27 cellular contexts compared by ENCODE assay signal in the genomic region with DNA sequence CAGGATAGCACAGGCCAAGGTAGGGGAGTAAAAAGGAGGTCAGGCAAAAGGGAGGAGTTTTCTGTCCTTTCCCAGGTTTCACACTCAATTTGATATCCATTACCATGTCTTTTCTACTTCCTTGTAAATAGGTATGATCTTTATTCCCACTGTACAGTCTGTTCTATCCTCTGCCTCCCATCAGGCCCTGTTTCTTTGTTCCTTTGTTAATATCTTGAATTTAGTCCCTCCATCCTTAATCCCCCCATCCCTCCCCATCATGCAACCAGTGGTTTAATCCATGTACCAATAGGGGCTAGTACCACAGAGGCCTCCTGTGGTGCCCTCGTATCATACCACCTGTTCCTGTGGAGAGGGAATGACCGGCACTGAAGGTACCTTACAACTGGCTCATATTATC. TPM values are rescaled to one million over a fixed set of nuclear protein-coding genes. Genes with fewer than 3 reads are reported as not detected.
DNase-seq lines count a peak whose midpoint lies in the region; ATAC-seq, FAIRE-seq and TF ChIP-seq lines count a peak whose summit lies in the region.
"Had no signal": no experiment of that assay in that cellular context is flagged by ENCODE, and none has a peak within 500 bp of the region (broad histone marks: within the 10 kb centered on the region; RNA-seq: fewer than 3 reads in every experiment).

No MANE protein-coding gene starts in this region.

- H3K36me3 Mint-ChIP-seq in activated CD8-positive, alpha-beta T cell treated with anti-CD3 and anti-CD28 coated beads for 36 hours (ENCODE audit: low read depth), result peaks cover 27% of the 10 kb centered on the region
- peaks cover 54% of the 10 kb centered on the region for H3K36me3 Mint-ChIP-seq in activated CD8-positive, alpha-beta T cell treated with anti-CD3 and anti-CD28 coated beads, Interleukin-2, amount 10 ng/mL, durations not matched to agents 7 days and 5 days (ENCODE audit: low read depth)
- H3K36me3 Mint-ChIP-seq in Caco-2 (ENCODE audit: insufficient read depth, unreplicated experiment) (peaks cover 81% of the 10 kb centered on the region), astrocyte (ENCODE audit: low read depth, unreplicated experiment) (peaks cover 17% of the 10 kb centered on the region), neural progenitor cell (peaks cover 36% of the 10 kb centered on the region)
- H3K36me3 Mint-ChIP-seq: IgD-negative memory B cell had no signal

- H3K9ac ChIP-seq in astrocyte (ENCODE audit: low read length) (no peak overlapping the region), neural progenitor cell (no peak overlapping the region)

- H3K4me3 Mint-ChIP-seq in activated CD8-positive, alpha-beta T cell treated with anti-CD3 and anti-CD28 coated beads for 36 hours, result no peak overlapping the region
- H3K4me3 Mint-ChIP-seq in activated CD8-positive, alpha-beta T cell treated with anti-CD3 and anti-CD28 coated beads, Interleukin-2, amount 10 ng/mL, durations not matched to agents 7 days and 5 days, result no peak overlapping the region
- H3K4me3 Mint-ChIP-seq in Caco-2 (ENCODE audit: unreplicated experiment) (no peak overlapping the region), astrocyte (ENCODE audit: unreplicated experiment) (peak overlapping the region; percentile 34), neural progenitor cell (no peak overlapping the region)
- H3K4me3 Mint-ChIP-seq: B cell, GM23338, IgD-negative memory B cell, naive B cell had no signal

- no peak overlapping the region for H3K27ac ChIP-seq in astrocyte (ENCODE audit: low read depth, low read length)
- H3K27ac ChIP-seq in neural progenitor cell, result peak overlapping the region; percentile 29
- H3K27ac ChIP-seq in caudate nucleus (ENCODE audit: low read depth, low read length), result no peak overlapping the region
- H3K27ac ChIP-seq: gastroesophageal sphincter, SJCRH30, thyroid gland had no signal

- H3K4me2 ChIP-seq in astrocyte (ENCODE audit: low read length) (no peak overlapping the region), neural progenitor cell (no peak overlapping the region)
- H3K4me2 ChIP-seq: GM23338 had no signal

- TF ChIP-seq CTCF in activated CD8-positive, alpha-beta T cell treated with anti-CD3 and anti-CD28 coated beads for 36 hours (IDR thresholded peaks at IDR 0.05), result no peak
- no peak for TF ChIP-seq CTCF in Caco-2 (IDR thresholded peaks at IDR 0.05; ENCODE audit: insufficient read depth in 1 of 2, low read depth in 1 of 2, low read length in 1 of 2, severe bottlenecking in 1 of 2, unreplicated experiment in 1 of 2)
- no peak for TF ChIP-seq CTCF in astrocyte (IDR thresholded peaks at IDR 0.05; ENCODE audit: insufficient read depth, low read depth, low read length)
- no peak for TF ChIP-seq CTCF in neural progenitor cell (IDR thresholded peaks at IDR 0.05)

- H4K20me1 ChIP-seq in astrocyte (ENCODE audit: insufficient read depth, low read length) (no peaks in the 10 kb centered on the region), neural progenitor cell (ENCODE audit: low read depth) (no peaks in the 10 kb centered on the region)

- peak overlapping the region; percentile 2 for H3K27ac Mint-ChIP-seq in activated CD8-positive, alpha-beta T cell treated with anti-CD3 and anti-CD28 coated beads for 36 hours
- H3K27ac Mint-ChIP-seq in activated CD8-positive, alpha-beta T cell treated with anti-CD3 and anti-CD28 coated beads, Interleukin-2, amount 10 ng/mL, durations not matched to agents 7 days and 5 days, result no peak overlapping the region
- H3K27ac Mint-ChIP-seq in Caco-2 (ENCODE audit: unreplicated experiment) (no peak overlapping the region), astrocyte (ENCODE audit: unreplicated experiment) (no peak overlapping the region), neural progenitor cell (no peak overlapping the region)
- H3K27ac Mint-ChIP-seq: B cell, GM23338, IgD-negative memory B cell had no signal

- FAIRE-seq in astrocyte (lab: Jason Lieb, UNC), result no peak
- FAIRE-seq: bronchial epithelial cell, G401.6 had no signal

- no peak for DNase-seq in activated CD8-positive, alpha-beta T cell treated with anti-CD3 and anti-CD28 coated beads for 36 hours
- DNase-seq in activated CD8-positive, alpha-beta T cell treated with anti-CD3 and anti-CD28 coated beads, Interleukin-2, amount 10 ng/mL, durations not matched to agents 7 days and 5 days, result no peak
- DNase-seq in Caco-2 (no peak), astrocyte (ENCODE audit: low read depth) (no peak), neural progenitor cell (ENCODE audit: low spot score) (no peak), DMS79 (lab: John Stamatoyannopoulos, UW) (no peak), caudate nucleus (lab: John Stamatoyannopoulos, UW) (no peak)
- DNase-seq: activated CD4-positive, CD25-positive, alpha-beta regulatory T cell treated with anti-CD3 and anti-CD28 coated beads, Interleukin-2, amount 50 U/mL, for 72 hours; activated T-cell treated with anti-CD3 and anti-CD28 coated beads, Interleukin-2, amount 50 U/mL, for 48 hours; amniotic stem cell; cortex of kidney; DMS53; left ventricle myocardium superior; naive B cell; NCI-H1092 treated with DMSO at 0.1 percent for 48 hours; NCI-H1930; NCI-H69; SJCRH30; stomach; thyroid gland had no signal

- intact Hi-C loops in activated CD8-positive, alpha-beta T cell treated with anti-CD3 and anti-CD28 coated beads for 36 hours (cut with micrococcal nuclease), result no loop called here
- intact Hi-C loops in Caco-2 (cut with micrococcal nuclease; ENCODE audit: unreplicated experiment), result no loop called here

- peaks cover 6% of the 10 kb centered on the region for H3K79me2 ChIP-seq in astrocyte (ENCODE audit: insufficient read depth, low read length)
- peaks cover 8% of the 10 kb centered on the region for H3K79me2 ChIP-seq in neural progenitor cell (ENCODE audit: low read depth)

- no peak overlapping the region for H3K4me3 ChIP-seq in Caco-2 (ENCODE audit: low read depth, low read length)
- H3K4me3 ChIP-seq in astrocyte (ENCODE audit: insufficient read depth, low read depth, low read length), result no peak overlapping the region
- no peak overlapping the region for H3K4me3 ChIP-seq in neural progenitor cell
- H3K4me3 ChIP-seq: gastroesophageal sphincter, GM23338, SJCRH30, stomach, thyroid gland had no signal

- CTCF ChIA-PET in activated CD8-positive, alpha-beta T cell treated with anti-CD3 and anti-CD28 coated beads for 36 hours (lab: Charles Lee), result interaction anchor here (1.0 to 6.2 kb wide), 3 partner anchors 36 to 57 kb away, joined by 3 to 55 read pairs (median 20); no protein-coding TSS in a partner anchor
- CTCF ChIA-PET in activated CD8-positive, alpha-beta T cell treated with anti-CD3 and anti-CD28 coated beads, Interleukin-2, amount 10 ng/mL, durations not matched to agents 7 days and 5 days (lab: Charles Lee), result interaction anchor here (0.7 to 5.3 kb wide), 9 partner anchors 9 to 254 kb away, joined by 3 to 109 read pairs (median 4); no protein-coding TSS in a partner anchor
- CTCF ChIA-PET in Caco-2 (lab: Charles Lee), result no interaction called here

- no peaks in the 10 kb centered on the region for H3K9me3 Mint-ChIP-seq in activated CD8-positive, alpha-beta T cell treated with anti-CD3 and anti-CD28 coated beads for 36 hours
- no peaks in the 10 kb centered on the region for H3K9me3 Mint-ChIP-seq in activated CD8-positive, alpha-beta T cell treated with anti-CD3 and anti-CD28 coated beads, Interleukin-2, amount 10 ng/mL, durations not matched to agents 7 days and 5 days (ENCODE audit: insufficient read depth)
- no peaks in the 10 kb centered on the region for H3K9me3 Mint-ChIP-seq in Caco-2 (ENCODE audit: unreplicated experiment)
- H3K9me3 Mint-ChIP-seq in astrocyte (ENCODE audit: unreplicated experiment), result no peaks in the 10 kb centered on the region
- H3K9me3 Mint-ChIP-seq in neural progenitor cell, result no peaks in the 10 kb centered on the region
- H3K9me3 Mint-ChIP-seq: GM23338, IgD-negative memory B cell, naive B cell had no signal

- POLR2A ChIA-PET in activated CD8-positive, alpha-beta T cell treated with anti-CD3 and anti-CD28 coated beads for 36 hours (lab: Charles Lee), result no interaction called here
- POLR2A ChIA-PET in activated CD8-positive, alpha-beta T cell treated with anti-CD3 and anti-CD28 coated beads, Interleukin-2, amount 10 ng/mL, durations not matched to agents 7 days and 5 days (lab: Charles Lee), result interaction anchor here (1.0 kb wide), 1 partner anchor 19 kb away, joined by 3 read pairs; no protein-coding TSS in a partner anchor
- POLR2A ChIA-PET in Caco-2 (lab: Charles Lee), result no interaction called here

- H3K4me1 ChIP-seq in Caco-2, result no peaks in the 10 kb centered on the region
- H3K4me1 ChIP-seq in astrocyte (ENCODE audit: insufficient read depth, low read length), result peaks cover 6% of the 10 kb centered on the region
- H3K4me1 ChIP-seq in neural progenitor cell, result no peaks in the 10 kb centered on the region
- H3K4me1 ChIP-seq: SJCRH30 had no signal

- H3K36me3 ChIP-seq in Caco-2 (ENCODE audit: control insufficient read depth, insufficient read depth, low read length), result peaks cover 3% of the 10 kb centered on the region
- peaks cover 47% of the 10 kb centered on the region for H3K36me3 ChIP-seq in astrocyte (ENCODE audit: insufficient read depth, low read length)
- peaks cover 7% of the 10 kb centered on the region for H3K36me3 ChIP-seq in neural progenitor cell

- BruUV-seq in Caco-2 (replicated peaks; lab: Mats Ljungman, UMichigan), result TSS peak; percentile 10

- H3K9me3 ChIP-seq in Caco-2 (no peaks in the 10 kb centered on the region), astrocyte (ENCODE audit: insufficient read depth, low read depth, low read length) (no peaks in the 10 kb centered on the region), neural progenitor cell (ENCODE audit: low read depth) (no peaks in the 10 kb centered on the region)
- H3K9me3 ChIP-seq: gastroesophageal sphincter, SJCRH30, stomach, thyroid gland had no signal

- peaks cover 16% of the 10 kb centered on the region for H3K4me1 Mint-ChIP-seq in activated CD8-positive, alpha-beta T cell treated with anti-CD3 and anti-CD28 coated beads for 36 hours (ENCODE audit: low read depth)
- H3K4me1 Mint-ChIP-seq in activated CD8-positive, alpha-beta T cell treated with anti-CD3 and anti-CD28 coated beads, Interleukin-2, amount 10 ng/mL, durations not matched to agents 7 days and 5 days (ENCODE audit: low read depth), result peaks cover 26% of the 10 kb centered on the region
- H3K4me1 Mint-ChIP-seq in Caco-2 (ENCODE audit: low read depth, unreplicated experiment) (peaks cover 7% of the 10 kb centered on the region), astrocyte (ENCODE audit: low read depth, unreplicated experiment) (no peaks in the 10 kb centered on the region), neural progenitor cell (peaks cover 16% of the 10 kb centered on the region)
- H3K4me1 Mint-ChIP-seq: GM23338 had no signal

- no peak for ATAC-seq in activated CD8-positive, alpha-beta T cell treated with anti-CD3 and anti-CD28 coated beads for 36 hours
- no peak for ATAC-seq in activated CD8-positive, alpha-beta T cell treated with anti-CD3 and anti-CD28 coated beads, Interleukin-2, amount 10 ng/mL, durations not matched to agents 7 days and 5 days
- no peak for ATAC-seq in HG03460 (IDR thresholded peaks at IDR 0.05; ENCODE audit: unreplicated experiment)
- ATAC-seq: gastroesophageal sphincter, GM23338, left ventricle myocardium superior had no signal

- H3F3A ChIP-seq in neural progenitor cell (ENCODE audit: low read depth), result peaks cover 41% of the 10 kb centered on the region

- H3K27me3 Mint-ChIP-seq in activated CD8-positive, alpha-beta T cell treated with anti-CD3 and anti-CD28 coated beads for 36 hours, result peaks cover 11% of the 10 kb centered on the region
- H3K27me3 Mint-ChIP-seq in activated CD8-positive, alpha-beta T cell treated with anti-CD3 and anti-CD28 coated beads, Interleukin-2, amount 10 ng/mL, durations not matched to agents 7 days and 5 days (ENCODE audit: low read depth), result no peaks in the 10 kb centered on the region
- no peaks in the 10 kb centered on the region for H3K27me3 Mint-ChIP-seq in Caco-2 (ENCODE audit: insufficient read depth, unreplicated experiment)
- no peaks in the 10 kb centered on the region for H3K27me3 Mint-ChIP-seq in astrocyte (ENCODE audit: low read depth, unreplicated experiment)
- H3K27me3 Mint-ChIP-seq in neural progenitor cell (ENCODE audit: insufficient read depth, low read depth), result peaks cover 2% of the 10 kb centered on the region
- H3K27me3 Mint-ChIP-seq: B cell, naive B cell had no signal

- H2AFZ ChIP-seq in astrocyte (ENCODE audit: low read depth, low read length), result no peak overlapping the region
- H2AFZ ChIP-seq in neural progenitor cell (replicated peaks), result no peak overlapping the region
- H2AFZ ChIP-seq: GM23338 had no signal

- no peaks in the 10 kb centered on the region for H3K27me3 ChIP-seq in Caco-2 (replicated peaks; ENCODE audit: control insufficient read depth, insufficient read depth, low read length)
- H3K27me3 ChIP-seq in astrocyte (ENCODE audit: insufficient read depth, low read length), result no peaks in the 10 kb centered on the region
- no peaks in the 10 kb centered on the region for H3K27me3 ChIP-seq in neural progenitor cell
- H3K27me3 ChIP-seq: gastroesophageal sphincter, SJCRH30, stomach, thyroid gland had no signal

RNA-seq across cellular contexts. Expression of a gene that starts 3.6 kb away (rescaled TPM):
- total RNA-seq in activated CD8-positive, alpha-beta T cell treated with anti-CD3 and anti-CD28 coated beads for 36 hours, result 1 to 10 TPM; 4.6 to 6.2 TPM
- 1 to 10 TPM; 5.8 to 6.8 TPM for total RNA-seq in activated CD8-positive, alpha-beta T cell treated with anti-CD3 and anti-CD28 coated beads, Interleukin-2, amount 10 ng/mL, durations not matched to agents 7 days and 5 days
- total RNA-seq in Caco-2 (2022) (37.9 and 40.8 TPM in 2 replicates), astrocyte (13.6 and 14.3 TPM in 2 replicates), neural progenitor cell (ENCODE audit: low replicate concordance) (17.5 and 35.5 TPM in 2 replicates)

RNA-seq across cellular contexts. Expression of a gene that starts 19.6 kb away (rescaled TPM):
- 10 to 100 TPM; 26.0 to 32.4 TPM for total RNA-seq in activated CD8-positive, alpha-beta T cell treated with anti-CD3 and anti-CD28 coated beads for 36 hours
- 10 to 100 TPM; 51.9 to 52.9 TPM for total RNA-seq in activated CD8-positive, alpha-beta T cell treated with anti-CD3 and anti-CD28 coated beads, Interleukin-2, amount 10 ng/mL, durations not matched to agents 7 days and 5 days
- total RNA-seq in Caco-2 (2022) (98.4 and 107 TPM in 2 replicates), astrocyte (110 and 127 TPM in 2 replicates), neural progenitor cell (ENCODE audit: low replicate concordance) (62.9 and 64.5 TPM in 2 replicates)

RNA-seq across cellular contexts. Expression of a gene that starts 26.8 kb away (rescaled TPM):
- 10 to 100 TPM; 86.7 to 90.1 TPM for total RNA-seq in activated CD8-positive, alpha-beta T cell treated with anti-CD3 and anti-CD28 coated beads for 36 hours
- 100 to 1,000 TPM; 128 to 130 TPM for total RNA-seq in activated CD8-positive, alpha-beta T cell treated with anti-CD3 and anti-CD28 coated beads, Interleukin-2, amount 10 ng/mL, durations not matched to agents 7 days and 5 days
- 103 and 110 TPM in 2 replicates for total RNA-seq in Caco-2 (2022)
- 37.8 and 44.3 TPM in 2 replicates for total RNA-seq in astrocyte
- 46.5 and 52.2 TPM in 2 replicates for total RNA-seq in neural progenitor cell (ENCODE audit: low replicate concordance)

RNA-seq across cellular contexts. Expression of a gene that starts 27.4 kb away (rescaled TPM):
- 10 to 100 TPM; 20.5 to 20.8 TPM for total RNA-seq in activated CD8-positive, alpha-beta T cell treated with anti-CD3 and anti-CD28 coated beads for 36 hours
- total RNA-seq in activated CD8-positive, alpha-beta T cell treated with anti-CD3 and anti-CD28 coated beads, Interleukin-2, amount 10 ng/mL, durations not matched to agents 7 days and 5 days, result 10 to 100 TPM; 19.9 to 20.7 TPM
- 15.6 and 15.7 TPM in 2 replicates for total RNA-seq in Caco-2 (2022)
- 5.6 and 6.9 TPM in 2 replicates for total RNA-seq in astrocyte
- 2.1 and 4.4 TPM in 2 replicates for total RNA-seq in neural progenitor cell (ENCODE audit: low replicate concordance)

RNA-seq across cellular contexts. Expression of a gene that starts 27.6 kb away (rescaled TPM):
- 1 to 10 TPM in 1 of 2 experiments, under 1 TPM in 1; 0.65 to 1.2 TPM for total RNA-seq in activated CD8-positive, alpha-beta T cell treated with anti-CD3 and anti-CD28 coated beads for 36 hours
- under 1 TPM; 0.10 to 0.55 TPM for total RNA-seq in activated CD8-positive, alpha-beta T cell treated with anti-CD3 and anti-CD28 coated beads, Interleukin-2, amount 10 ng/mL, durations not matched to agents 7 days and 5 days
- 7.8 and 9.7 TPM in 2 replicates for total RNA-seq in Caco-2 (2022)
- 3.9 and 13.8 TPM in 2 replicates for total RNA-seq in astrocyte
- total RNA-seq in neural progenitor cell (ENCODE audit: low replicate concordance), result 207 and 301 TPM in 2 replicates
